In the genomic region with DNA sequence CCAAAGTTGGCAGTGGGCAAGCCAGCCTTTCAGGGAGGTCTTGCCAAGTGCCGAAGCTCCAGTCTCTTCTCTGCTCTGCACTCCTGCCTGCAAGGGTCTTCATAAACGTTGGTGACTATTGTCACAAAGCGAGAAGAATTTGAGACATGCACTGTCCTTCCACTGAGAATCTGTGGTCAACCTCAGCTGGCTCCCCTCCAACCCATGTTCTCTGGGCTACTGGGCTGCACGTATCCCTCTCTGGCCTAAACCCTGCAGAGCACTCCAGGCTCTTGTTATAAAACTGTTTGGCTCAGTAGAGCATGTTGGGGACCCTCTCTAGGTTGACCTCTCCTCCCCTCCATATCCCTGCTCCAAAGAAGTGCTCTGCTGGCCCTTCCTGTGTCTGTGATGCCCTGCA, we compare ENCODE assay signal across 20 cellular contexts.
"Had no signal": no experiment of that assay in that cellular context is flagged by ENCODE, and none has a peak within 500 bp of the region (broad histone marks: within the 10 kb centered on the region; RNA-seq: fewer than 3 reads in every experiment).

No MANE protein-coding gene starts in this region.

- H3K9ac ChIP-seq: neural progenitor cell, parathyroid adenoma had no signal

- H3K36me3 ChIP-seq: left ventricle myocardium inferior, lower lobe of right lung, neural progenitor cell, right lobe of liver, suprapubic skin had no signal

- H3K79me2 ChIP-seq: parathyroid adenoma had no signal

- H3K4me1 ChIP-seq: right lobe of liver had no signal

- H3K27me3 ChIP-seq: neural progenitor cell, right lobe of liver had no signal

- H3K4me2 ChIP-seq: neural progenitor cell, smooth muscle cell had no signal

- DNase-seq: cerebellar nuclear complex; dorsolateral prefrontal cortex; effector CD4-positive, alpha-beta T cell; head of caudate nucleus; kidney; left colon; left ventricle myocardium inferior; lower lobe of right lung; naive thymus-derived CD4-positive, alpha-beta T cell; right lobe of liver; stimulated activated CD4-positive, alpha-beta T cell treated with anti-CD3 and anti-CD28 coated beads, Interleukin-12 subunit alpha, Interleukin-12 subunit beta, amount 100 ng/mL, for 4 hours; stimulated activated CD4-positive, alpha-beta T cell treated with anti-CD3 and anti-CD28 coated beads, Interleukin-1b, Interleukin-23, amount 100 ng/mL, for 48 hours; stimulated activated CD4-positive, alpha-beta T cell treated with anti-CD3 and anti-CD28 coated beads, Interleukin-4, amount 100 ng/mL, for 1 hour; stimulated activated CD8-positive, alpha-beta memory T cell treated with anti-CD3 and anti-CD28 coated beads, Interleukin-4, amount 100 ng/mL, for 48 hours; stimulated activated naive CD4-positive, alpha-beta T cell; stimulated activated naive CD8-positive, alpha-beta T cell treated with anti-CD3 and anti-CD28 coated beads, Interleukin-15, amount 100 ng/mL, for 72 hours had no signal

- ATAC-seq: left colon; lower lobe of right lung; naive thymus-derived CD4-positive, alpha-beta T cell; right lobe of liver; stimulated activated naive CD8-positive, alpha-beta T cell treated with anti-CD3 and anti-CD28 coated beads, Interleukin-15, amount 100 ng/mL, for 72 hours had no signal

- H3K4me3 ChIP-seq: dorsolateral prefrontal cortex, left ventricle myocardium inferior, lower lobe of right lung, neural progenitor cell, right lobe of liver, smooth muscle cell, suprapubic skin had no signal

- H3K9me3 ChIP-seq: left ventricle myocardium inferior, lower lobe of right lung, right lobe of liver, suprapubic skin had no signal

- H2AFZ ChIP-seq: neural progenitor cell, parathyroid adenoma had no signal

- H3K27ac ChIP-seq: dorsolateral prefrontal cortex, left ventricle myocardium inferior, lower lobe of right lung, neural progenitor cell, parathyroid adenoma, right lobe of liver, suprapubic skin had no signal
